ENCODE assay signal across 8 cellular contexts in the genomic region with DNA sequence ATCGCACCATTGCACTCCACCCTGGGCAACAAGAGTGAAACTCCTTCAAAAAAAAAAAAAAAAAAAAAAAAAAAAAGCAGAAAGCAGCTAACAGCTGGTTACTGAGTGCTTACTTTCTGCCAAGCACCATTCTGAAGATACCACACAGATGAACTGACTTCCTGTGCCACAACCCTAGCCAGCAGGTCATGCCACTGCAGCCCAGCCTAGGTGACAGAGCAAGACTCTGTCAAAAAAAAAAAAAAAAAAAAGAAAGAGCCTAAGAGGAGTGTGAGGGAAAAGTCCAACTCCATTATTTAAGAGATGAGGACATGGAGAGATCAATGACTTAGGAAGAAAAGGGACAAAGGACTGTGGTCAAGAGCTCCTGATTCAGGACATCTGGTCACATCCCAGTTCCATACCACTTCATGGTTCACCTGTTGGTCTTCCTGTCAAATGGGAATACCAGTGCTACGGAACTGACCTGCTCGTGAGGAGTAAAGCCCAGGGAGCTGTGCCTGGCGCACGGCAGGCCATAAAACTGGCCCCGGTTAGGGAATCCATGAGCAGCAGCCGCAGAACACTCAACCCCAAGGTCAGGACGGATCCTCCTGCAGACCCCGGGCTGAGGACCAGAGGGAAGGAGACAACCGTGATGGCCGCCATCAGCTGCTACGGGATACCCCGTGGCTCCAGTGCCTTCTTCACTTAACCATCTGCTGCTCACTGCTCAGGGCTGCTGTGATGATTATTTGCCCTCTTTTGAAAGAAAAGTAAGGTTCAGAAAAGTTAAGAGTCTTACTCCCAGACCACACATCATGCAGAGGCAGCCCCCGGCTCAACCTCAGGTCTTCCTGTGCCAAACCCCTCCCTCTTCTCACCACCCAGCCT. TPM values are rescaled to one million over a fixed set of nuclear protein-coding genes. Genes with fewer than 3 reads are reported as not detected.
DNase-seq lines count a peak whose midpoint lies in the region; ATAC-seq and TF ChIP-seq lines count a peak whose summit lies in the region.

No MANE protein-coding gene starts in this region.

- CTCF ChIA-PET in RWPE1 (lab: Yijun Ruan, JAX), result interaction anchor here (0.6 kb wide), 1 partner anchor 145 kb away, joined by 3 read pairs; no protein-coding TSS in a partner anchor

- H3K4me1 ChIP-seq in heart left ventricle, result peaks cover 3 to 26% (median 9%) of the 10 kb centered on the region in 12 donors
- H3K4me1 ChIP-seq in effector memory CD4-positive, alpha-beta T cell (ENCODE audit: control insufficient read depth, insufficient read depth, low read length, poor library complexity, severe bottlenecking), result peaks cover 15% of the 10 kb centered on the region

- POLR2A ChIA-PET in RWPE1 (lab: Yijun Ruan, JAX; ENCODE audit: low non-redundant PET), result no interaction called here

- TF ChIP-seq POLR2A in heart left ventricle (IDR thresholded peaks at IDR 0.05), result no peak

- no peaks in the 10 kb centered on the region for H3K27me3 Mint-ChIP-seq in osteocyte (ENCODE audit: unreplicated experiment)

- H3K4me3 ChIP-seq in heart left ventricle, result peak overlapping the region; percentile 81 to 97 (median 93)
- peak overlapping the region; percentile 82 for H3K4me3 ChIP-seq in effector memory CD4-positive, alpha-beta T cell (ENCODE audit: insufficient read depth, low read depth, low read length, poor library complexity, severe bottlenecking)

- WGBS in heart left ventricle, 4 donors, result 40 to 60% (median 44%) methylated on average over 14 of the region's 14 CpGs

- DNase-seq in heart left ventricle (no peak), cardiac septum (ENCODE audit: low spot score) (no peak), RWPE1 (ENCODE audit: low spot score) (no peak), osteocyte (ENCODE audit: extremely low spot score, unreplicated experiment) (no peak), foreskin melanocyte (no peak), HuH-7.5 (ENCODE audit: low spot score) (no peak), GM19238 (ENCODE audit: insufficient read length, low spot score) (no peak)
- DNase-seq in effector memory CD4-positive, alpha-beta T cell, result peak; percentile 20 to 31 (median 28)

- peaks cover 19% of the 10 kb centered on the region for H3K4me1 Mint-ChIP-seq in osteocyte (ENCODE audit: unreplicated experiment)

- H3K9me3 ChIP-seq in heart left ventricle, result no peaks in the 10 kb centered on the region
- H3K9me3 ChIP-seq in effector memory CD4-positive, alpha-beta T cell (ENCODE audit: control insufficient read depth, low read length), result no peaks in the 10 kb centered on the region

- H3K27ac Mint-ChIP-seq in osteocyte (ENCODE audit: unreplicated experiment), result peak overlapping the region; percentile 66

- peaks cover 0 to 41% (median 31%) of the 10 kb centered on the region in 9 donors for H3K36me3 ChIP-seq in heart left ventricle
- H3K36me3 ChIP-seq in effector memory CD4-positive, alpha-beta T cell (ENCODE audit: control insufficient read depth, insufficient read depth, low read length), result peaks cover 32% of the 10 kb centered on the region

- H3K27me3 ChIP-seq in heart left ventricle, result peaks cover 0 to under 1% (median 0%) of the 10 kb centered on the region in 9 donors
- H3K27me3 ChIP-seq in effector memory CD4-positive, alpha-beta T cell (replicated peaks; ENCODE audit: control insufficient read depth, insufficient read depth, low read length, poor library complexity, severe bottlenecking), result no peaks in the 10 kb centered on the region

- H3K4me3 Mint-ChIP-seq in osteocyte (ENCODE audit: unreplicated experiment), result peak overlapping the region; percentile 79

- intact Hi-C loops in heart left ventricle (cut with DNase I), result loop anchor here in 9 of 10 donors (2.0 to 10.0 kb wide), 6 partner anchors 176 to 810 kb away; a partner anchor contains a TSS
- intact Hi-C loops in cardiac septum (cut with DNase I), result loop anchor here (10.0 kb wide), 1 partner anchor 800 kb away; no protein-coding TSS in a partner anchor

- H3K9me3 Mint-ChIP-seq in osteocyte (ENCODE audit: unreplicated experiment), result no peaks in the 10 kb centered on the region

- peak in 2 of 4 donors; percentile 6 to 8 for ATAC-seq in heart left ventricle

- H3K36me3 Mint-ChIP-seq in osteocyte (ENCODE audit: unreplicated experiment), result peaks cover 10% of the 10 kb centered on the region

- TF ChIP-seq CTCF in heart left ventricle (IDR thresholded peaks at IDR 0.05) (no peak), RWPE1 (conservative IDR thresholded peaks at IDR 0.05; ENCODE audit: low read depth) (no peak), osteocyte (IDR thresholded peaks at IDR 0.05) (no peak)

- H3K27ac ChIP-seq in heart left ventricle (peak overlapping the region in 7 of 12 donors; percentile 75 to 93 (median 87)), RWPE1 (peak overlapping the region; percentile 95)
- peak overlapping the region; percentile 92 for H3K27ac ChIP-seq in effector memory CD4-positive, alpha-beta T cell (ENCODE audit: insufficient read depth, low read length, poor library complexity, severe bottlenecking)

RNA-seq across cellular contexts. Expression of a gene that starts 0.9 kb away (rescaled TPM):
- total RNA-seq in heart left ventricle, result 10 to 100 TPM in 8 of 9 donors, 1 to 10 TPM in 1; 6.8 to 19.2 (median 13.7) TPM
- polyA plus RNA-seq in heart left ventricle, result 10 to 100 TPM; 17.8 to 20.5 TPM
- total RNA-seq in cardiac septum, result 12.6 TPM
- 31.0 and 33.2 TPM in 2 replicates for total RNA-seq in osteocyte

Comparison
In these comparisons a context has a peak if more than half of its experiments do, and no peak if none do; other contexts are left out.
1. DNase-seq: peak in effector memory CD4-positive, alpha-beta T cell (3 of 3); none in heart left ventricle (0 of 5), cardiac septum (single experiment), RWPE1 (single experiment), osteocyte (single experiment), foreskin melanocyte (single experiment), HuH-7.5 (single experiment) and GM19238 (single experiment).
2. Peak in every context shown above with its lines, with median percentiles within 50 percentile points of each other: H3K27ac ChIP-seq.